ENCODE assay signal across 14 cellular contexts in the genomic region with DNA sequence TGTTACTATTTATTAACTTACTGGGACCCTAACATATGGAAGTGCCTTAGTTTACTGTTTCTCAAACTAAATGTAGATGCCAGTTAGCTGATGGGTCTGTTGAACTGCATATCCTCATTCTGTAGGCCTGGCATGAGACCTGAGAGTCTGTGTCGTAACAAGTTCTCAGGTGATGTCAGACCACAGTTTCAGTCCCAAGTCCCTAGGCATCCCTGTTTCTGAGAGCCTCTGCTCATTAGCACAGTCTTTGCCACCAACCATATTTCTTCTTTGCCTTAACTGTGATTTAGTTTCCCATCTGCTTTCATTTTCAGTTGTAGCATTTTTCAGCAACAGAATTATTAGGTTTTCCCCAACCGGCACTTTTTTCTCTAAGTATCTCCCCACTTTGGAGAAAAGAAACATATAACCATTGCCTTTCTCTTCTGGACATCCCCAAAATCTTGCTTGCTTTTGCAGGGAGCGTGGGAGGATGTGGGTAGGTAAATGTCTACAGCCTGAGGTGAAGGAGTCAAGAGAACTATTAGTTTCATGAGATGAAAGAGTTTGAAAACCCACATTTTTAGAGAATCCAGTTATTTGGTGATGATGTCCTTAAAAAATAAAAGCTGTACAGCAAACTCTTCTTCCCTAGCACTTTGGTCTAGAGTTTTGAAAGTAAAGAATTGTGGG.
DNase-seq lines count a peak whose midpoint lies in the region; ATAC-seq, FAIRE-seq and TF ChIP-seq lines count a peak whose summit lies in the region.
"Had no signal": no experiment of that assay in that cellular context is flagged by ENCODE, and none has a peak within 500 bp of the region (broad histone marks: within the 10 kb centered on the region; RNA-seq: fewer than 3 reads in every experiment).

No MANE protein-coding gene starts in this region.

- no peak for TF ChIP-seq CTCF in bronchial epithelial cell (IDR thresholded peaks at IDR 0.05; ENCODE audit: insufficient read depth, low read length, severe bottlenecking)
- no peak for TF ChIP-seq CTCF in CD14-positive monocyte (IDR thresholded peaks at IDR 0.05)
- TF ChIP-seq CTCF in mucosa of descending colon (IDR thresholded peaks at IDR 0.05) = no peak

- H3K36me3 Mint-ChIP-seq in CD14-positive monocyte = no peaks in the 10 kb centered on the region

- H3K27ac Mint-ChIP-seq in CD14-positive monocyte = no peak overlapping the region
- H3K27ac Mint-ChIP-seq: activated CD8-positive, alpha-beta T cell treated with anti-CD3 and anti-CD28 coated beads, Interleukin-2, amount 10 ng/mL, durations not matched to agents 7 days and 5 days had no signal

- no peak for TF ChIP-seq POLR2A in GM18505 (IDR thresholded peaks at IDR 0.05; ENCODE audit: borderline replicate concordance, extremely low read depth, insufficient read depth, insufficient read length)

- in situ Hi-C loops in ACHN (cut with HindIII; ENCODE audit: low pct_ligation_motif_present, low pct_unique_long_range_greater_than_20kb, low sequenced_read_pairs) = no loop called here

- no peak for FAIRE-seq in bronchial epithelial cell (lab: Jason Lieb, UNC)
- FAIRE-seq: frontal cortex had no signal

- H3K4me3 ChIP-seq in bronchial epithelial cell (ENCODE audit: low read depth, low read length) = no peak overlapping the region
- H3K4me3 ChIP-seq in mucosa of descending colon = no peak overlapping the region

- no peaks in the 10 kb centered on the region for H3K4me1 Mint-ChIP-seq in CD14-positive monocyte

- intact Hi-C loops in CD14-positive monocyte (cut with micrococcal nuclease) (no loop called here), mucosa of descending colon (cut with DNase I, micrococcal nuclease) (no loop called here)

- H3K27me3 Mint-ChIP-seq in CD14-positive monocyte (ENCODE audit: low read depth in 3 of 3) = peaks cover 0 to 5% (median 3%) of the 10 kb centered on the region in 3 donors

- H3K36me3 ChIP-seq in bronchial epithelial cell (ENCODE audit: control insufficient read depth, insufficient read depth, low read length) = no peaks in the 10 kb centered on the region
- H3K36me3 ChIP-seq in mucosa of descending colon (ENCODE audit: low read depth) = no peaks in the 10 kb centered on the region

- H3K27me3 ChIP-seq in bronchial epithelial cell (ENCODE audit: control insufficient read depth, insufficient read depth, low read length) = no peaks in the 10 kb centered on the region

- H3K4me3 Mint-ChIP-seq in CD14-positive monocyte = no peak overlapping the region
- H3K4me3 Mint-ChIP-seq: activated CD8-positive, alpha-beta T cell treated with anti-CD3 and anti-CD28 coated beads, Interleukin-2, amount 10 ng/mL, durations not matched to agents 7 days and 5 days had no signal

- ATAC-seq in GM18505 (IDR thresholded peaks at IDR 0.05; ENCODE audit: unreplicated experiment) (peak; percentile 68), GM21515 (IDR thresholded peaks at IDR 0.05; ENCODE audit: unreplicated experiment) (peak; percentile 64), HG03039 (IDR thresholded peaks at IDR 0.05; ENCODE audit: unreplicated experiment) (peak; percentile 43), mucosa of descending colon (no peak)
- ATAC-seq: activated CD8-positive, alpha-beta T cell treated with anti-CD3 and anti-CD28 coated beads, Interleukin-2, amount 10 ng/mL, durations not matched to agents 7 days and 5 days had no signal

- H3K4me1 ChIP-seq in mucosa of descending colon (ENCODE audit: low read depth) = no peaks in the 10 kb centered on the region

- H3K9me3 Mint-ChIP-seq in CD14-positive monocyte = peaks cover 0 to 2% (median 0%) of the 10 kb centered on the region in 7 donors

- DNase-seq in bronchial epithelial cell (ENCODE audit: low read depth) (peak; percentile 18), CD14-positive monocyte (ENCODE audit: low spot score) (no peak), mucosa of descending colon (no peak), ACHN (no peak)
- no peak for DNase-seq in activated CD8-positive, alpha-beta memory T cell treated with anti-CD3 and anti-CD28 coated beads for 24 hours
- DNase-seq: activated CD8-positive, alpha-beta T cell treated with anti-CD3 and anti-CD28 coated beads, Interleukin-2, amount 10 ng/mL, durations not matched to agents 7 days and 5 days; effector CD8-positive, alpha-beta T cell; NCI-H187 treated with DMSO at 0.1 percent for 48 hours; NCI-H69; stimulated activated naive CD4-positive, alpha-beta T cell had no signal

- H3K9me3 ChIP-seq in mucosa of descending colon = no peaks in the 10 kb centered on the region
